12 cellular contexts compared by ENCODE assay signal in genomic region chr5:14155075-14155474, GRCh38. TPM values are rescaled to one million over a fixed set of nuclear protein-coding genes. Genes with fewer than 3 reads are reported as not detected.
A peak's percentile ranks its signal among the peaks of the same experiment; 100 is the strongest.
DNase-seq lines count a peak whose midpoint lies in the region; ATAC-seq and TF ChIP-seq lines count a peak whose summit lies in the region.
"Had no signal": no experiment of that assay in that cellular context is flagged by ENCODE, and none has a peak within 500 bp of the region (broad histone marks: within the 10 kb centered on the region; RNA-seq: fewer than 3 reads in every experiment).

No MANE protein-coding gene starts in this region.

- no peaks in the 10 kb centered on the region for H3K9me3 Mint-ChIP-seq in stimulated activated effector memory CD8-positive, alpha-beta T cell treated with anti-CD3 and anti-CD28 coated beads, Interleukin-12 subunit alpha, Interleukin-12 subunit beta, amount 100 ng/mL, for 72 hours
- H3K9me3 Mint-ChIP-seq: nephron had no signal

- intact Hi-C loops in dorsolateral prefrontal cortex (cut with DNase I) = no loop called here
- intact Hi-C loops in left colon (cut with DNase I, micrococcal nuclease) = loop anchor here in 1 of 2 donors (10.0 kb wide), 1 partner anchor 50 kb away; no protein-coding TSS in a partner anchor

- in situ Hi-C loops in KBM-7 (cut with MboI; ENCODE audit: low pct_unique_long_range_greater_than_20kb, low sequenced_read_pairs) = no loop called here

- H3K27ac ChIP-seq in muscle layer of colon (ENCODE audit: low read depth, low read length) (peak overlapping the region; percentile 83), dorsolateral prefrontal cortex (peak overlapping the region in 2 of 59 donors; percentile 55 to 69)

- peak overlapping the region; percentile 55 for H3K9ac ChIP-seq in muscle layer of colon (ENCODE audit: low read length)

- H3K4me3 Mint-ChIP-seq in stimulated activated effector memory CD8-positive, alpha-beta T cell treated with anti-CD3 and anti-CD28 coated beads, Interleukin-12 subunit alpha, Interleukin-12 subunit beta, amount 100 ng/mL, for 72 hours = no peak overlapping the region
- H3K4me3 Mint-ChIP-seq: nephron had no signal

- no peaks in the 10 kb centered on the region for H3K9me3 ChIP-seq in muscle layer of colon (ENCODE audit: low read length)

- no peaks in the 10 kb centered on the region for H3K36me3 Mint-ChIP-seq in stimulated activated effector memory CD8-positive, alpha-beta T cell treated with anti-CD3 and anti-CD28 coated beads, Interleukin-12 subunit alpha, Interleukin-12 subunit beta, amount 100 ng/mL, for 72 hours

- DNase-seq in KBM-7 (peak; percentile 51), NCI-H2196 (lab: John Stamatoyannopoulos, UW; ENCODE audit: unreplicated experiment) (no peak), dorsolateral prefrontal cortex (no peak), left colon (no peak)
- no peak for DNase-seq in stimulated activated effector memory CD8-positive, alpha-beta T cell treated with anti-CD3 and anti-CD28 coated beads, Interleukin-12 subunit alpha, Interleukin-12 subunit beta, amount 100 ng/mL, for 72 hours (ENCODE audit: low spot score in 2 of 2)
- DNase-seq: effector memory CD4-positive, alpha-beta T cell; NCI-H1694 treated with DMSO at 0.1 percent for 48 hours; stimulated activated CD8-positive, alpha-beta memory T cell treated with anti-CD3 and anti-CD28 coated beads, Interleukin-4, amount 100 ng/mL, for 48 hours had no signal

- H3K4me1 Mint-ChIP-seq in stimulated activated effector memory CD8-positive, alpha-beta T cell treated with anti-CD3 and anti-CD28 coated beads, Interleukin-12 subunit alpha, Interleukin-12 subunit beta, amount 100 ng/mL, for 72 hours = no peaks in the 10 kb centered on the region

- peak; percentile 37 for ATAC-seq in GM18520 (IDR thresholded peaks at IDR 0.05; ENCODE audit: unreplicated experiment)
- ATAC-seq in GM21825 (IDR thresholded peaks at IDR 0.05; ENCODE audit: unreplicated experiment) = peak; percentile 57
- ATAC-seq in stimulated activated effector memory CD8-positive, alpha-beta T cell treated with anti-CD3 and anti-CD28 coated beads, Interleukin-12 subunit alpha, Interleukin-12 subunit beta, amount 100 ng/mL, for 72 hours = no peak
- ATAC-seq in left colon = no peak

- no peaks in the 10 kb centered on the region for H3K36me3 ChIP-seq in muscle layer of colon (ENCODE audit: insufficient read depth, low read length)

- H3K4me3 ChIP-seq in muscle layer of colon (ENCODE audit: low read depth in 1 of 2, low read length in 2 of 2) (no peak overlapping the region), dorsolateral prefrontal cortex (no peak overlapping the region)

- H3K27ac Mint-ChIP-seq in stimulated activated effector memory CD8-positive, alpha-beta T cell treated with anti-CD3 and anti-CD28 coated beads, Interleukin-12 subunit alpha, Interleukin-12 subunit beta, amount 100 ng/mL, for 72 hours = no peak overlapping the region

- H3K27me3 ChIP-seq in muscle layer of colon (ENCODE audit: control insufficient read depth in 1 of 2, insufficient read depth in 2 of 2, low read length in 2 of 2) (no peaks in the 10 kb centered on the region), dorsolateral prefrontal cortex (no peaks in the 10 kb centered on the region)

- TF ChIP-seq CTCF in dorsolateral prefrontal cortex (IDR thresholded peaks at IDR 0.05 in 54 of 56, conservative IDR thresholded peaks at IDR 0.05 in 2 of 56; ENCODE audit: low read depth in 1 of 56, partially characterized antibody in 56 of 56) = no peak

- H3K4me1 ChIP-seq in muscle layer of colon (ENCODE audit: insufficient read depth, low read length) = peaks cover 62% of the 10 kb centered on the region

RNA-seq across cellular contexts. Expression of gene TRIO, which starts 11.9 kb away (rescaled TPM):
- total RNA-seq in dorsolateral prefrontal cortex (100 to 1,000 TPM; 171 to 414 (median 292) TPM), left colon (100 to 1,000 TPM; 140 to 181 TPM)

Comparison
In these comparisons a context has a peak if more than half of its experiments do, and no peak if none do; other contexts are left out.
1. ATAC-seq: peak in GM18520 (single experiment) and GM21825 (single experiment); none in stimulated activated effector memory CD8-positive, alpha-beta T cell treated with anti-CD3 and anti-CD28 coated beads, Interleukin-12 subunit alpha, Interleukin-12 subunit beta, amount 100 ng/mL, for 72 hours (single experiment) and left colon (single experiment).